ENCODE assay signal across 10 cellular contexts in the genomic region with DNA sequence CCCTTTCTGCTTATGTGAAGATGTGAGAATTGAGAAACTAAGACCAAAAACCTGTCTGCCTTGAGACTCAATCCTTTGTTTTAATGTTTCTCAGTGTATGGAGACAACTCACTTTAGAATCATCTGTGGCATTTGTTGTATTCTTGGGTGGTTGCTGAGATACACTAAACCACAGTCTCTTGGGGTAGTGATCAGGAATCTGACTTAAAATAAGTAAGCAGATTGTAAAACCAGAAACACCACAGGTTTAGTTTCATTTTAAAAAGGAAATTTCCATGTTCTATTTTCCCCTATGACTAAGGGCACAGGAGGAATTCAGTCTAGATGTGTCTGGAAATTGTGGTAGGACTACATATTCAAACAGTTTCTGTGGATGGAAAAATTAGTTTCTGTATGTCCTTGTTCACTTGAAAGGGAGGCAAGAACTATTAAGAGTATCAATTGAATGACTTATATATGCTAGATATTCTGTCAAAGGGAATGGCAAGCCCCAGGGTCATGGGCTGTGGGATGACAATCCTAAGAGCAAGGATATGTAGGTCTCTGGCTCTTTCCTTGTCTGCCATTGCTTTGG.
DNase-seq lines count a peak whose midpoint lies in the region; ATAC-seq and TF ChIP-seq lines count a peak whose summit lies in the region.
"Had no signal": no experiment of that assay in that cellular context is flagged by ENCODE, and none has a peak within 500 bp of the region (broad histone marks: within the 10 kb centered on the region; RNA-seq: fewer than 3 reads in every experiment).

No MANE protein-coding gene starts in this region.

- H3K36me3 ChIP-seq in vagina (no peaks in the 10 kb centered on the region), upper lobe of left lung (no peaks in the 10 kb centered on the region)
- H3K36me3 ChIP-seq: colonic mucosa had no signal

- H3K27ac ChIP-seq in vagina (no peak overlapping the region), upper lobe of left lung (no peak overlapping the region)
- H3K27ac ChIP-seq: colonic mucosa had no signal

- H3K9me3 ChIP-seq in vagina (no peaks in the 10 kb centered on the region), upper lobe of left lung (peaks cover 0 to 3% (median 0%) of the 10 kb centered on the region in 4 donors)
- H3K9me3 ChIP-seq: colonic mucosa had no signal

- H3K27me3 ChIP-seq in vagina (no peaks in the 10 kb centered on the region), upper lobe of left lung (no peaks in the 10 kb centered on the region)
- H3K27me3 ChIP-seq: colonic mucosa had no signal

- intact Hi-C loops in vagina (cut with DNase I) = no loop called here

- H3K4me1 ChIP-seq in vagina = no peaks in the 10 kb centered on the region
- peaks cover 0 to 5% (median 0%) of the 10 kb centered on the region in 4 donors for H3K4me1 ChIP-seq in upper lobe of left lung
- H3K4me1 ChIP-seq: colonic mucosa had no signal

- H3K4me3 ChIP-seq in vagina = no peak overlapping the region
- no peak overlapping the region for H3K4me3 ChIP-seq in upper lobe of left lung
- H3K4me3 ChIP-seq: colonic mucosa had no signal

- TF ChIP-seq EP300 in upper lobe of left lung (IDR thresholded peaks at IDR 0.05) = no peak

- TF ChIP-seq CTCF in vagina (IDR thresholded peaks at IDR 0.05) = no peak
- no peak for TF ChIP-seq CTCF in upper lobe of left lung (IDR thresholded peaks at IDR 0.05)

- ATAC-seq in GM21390 (IDR thresholded peaks at IDR 0.05; ENCODE audit: unreplicated experiment) = peak; percentile 71
- ATAC-seq in SK-N-SH treated with all-trans-retinoic acid at 6 μM for 48 hours = peak; percentile 93
- no peak for ATAC-seq in upper lobe of left lung (ENCODE audit: low FRiP score in 2 of 2)

- no peak for TF ChIP-seq POLR2A in vagina (IDR thresholded peaks at IDR 0.05)
- no peak for TF ChIP-seq POLR2A in upper lobe of left lung (IDR thresholded peaks at IDR 0.05)

- DNase-seq in AG20443 (ENCODE audit: low spot score) (peak; percentile 30), fibroblast of the conjunctiva (ENCODE audit: low read depth) (peak; percentile 5), vagina (ENCODE audit: extremely low spot score in 2 of 2) (no peak), DMS153 (lab: John Stamatoyannopoulos, UW) (no peak), upper lobe of left lung (no peak), GM19240 (ENCODE audit: insufficient read length, low spot score) (no peak)
- DNase-seq: colonic mucosa, SIG-M5 had no signal

TF ChIP-seq in SK-N-SH treated with all-trans-retinoic acid at 6 μM for 48 hours, 23 proteins besides CTCF, POLR2A, EP300 and RAD21:
- no peak for TF ChIP-seq ZNF70 (CRISPR knock-in tag; IDR thresholded peaks at IDR 0.05)
- TF ChIP-seq ARNTL (CRISPR knock-in tag; IDR thresholded peaks at IDR 0.05; ENCODE audit: borderline replicate concordance, low read depth) = no peak
- no peak for TF ChIP-seq BACH2 (CRISPR knock-in tag; IDR thresholded peaks at IDR 0.05; ENCODE audit: borderline replicate concordance)

Comparison
In these comparisons a context has a peak if more than half of its experiments do, and no peak if none do; other contexts are left out.
1. DNase-seq: peak in AG20443 (single experiment) and fibroblast of the conjunctiva (single experiment); none in vagina (0 of 2), DMS153 (single experiment), upper lobe of left lung (0 of 2) and GM19240 (single experiment).
2. ATAC-seq: peak in GM21390 (single experiment) and SK-N-SH treated with all-trans-retinoic acid at 6 μM for 48 hours (single experiment); none in upper lobe of left lung (0 of 2).